13 cellular contexts compared by ENCODE assay signal in genomic region chr9:12604154-12604825, GRCh38.
DNase-seq lines count a peak whose midpoint lies in the region; ATAC-seq, FAIRE-seq and TF ChIP-seq lines count a peak whose summit lies in the region.
"Had no signal": no experiment of that assay in that cellular context is flagged by ENCODE, and none has a peak within 500 bp of the region (broad histone marks: within the 10 kb centered on the region; RNA-seq: fewer than 3 reads in every experiment).

No MANE protein-coding gene starts in this region.

- intact Hi-C loops in esophagus squamous epithelium (cut with DNase I) = no loop called here

- H3K4me3 ChIP-seq in esophagus squamous epithelium = no peak overlapping the region

- H3K27me3 ChIP-seq in foreskin keratinocyte (peaks cover 2% of the 10 kb centered on the region), esophagus squamous epithelium (no peaks in the 10 kb centered on the region)

- WGBS in esophagus squamous epithelium, 2 donors = 43 to 70% methylated on average over 2 of the region's 2 CpGs

- DNase-seq in A172 (ENCODE audit: low spot score) = peak; percentile 91
- DNase-seq in H54 (ENCODE audit: insufficient read length, low spot score) = peak; percentile 3
- peak in 1 of 2 donors; percentile 58 for DNase-seq in foreskin keratinocyte
- no peak for DNase-seq in esophagus squamous epithelium (lab: John Stamatoyannopoulos, UW)
- no peak for DNase-seq in SIG-M5 treated with dmso at 0.1 percent for 504 hours (lab: John Stamatoyannopoulos, UW; ENCODE audit: unreplicated experiment)
- no peak for DNase-seq in GM13977 (ENCODE audit: low spot score)
- no peak for DNase-seq in cerebellum (ENCODE audit: low spot score)
- DNase-seq: activated T-cell treated with anti-CD3 and anti-CD28 coated beads, Interleukin-2, amount 50 U/mL, for 72 hours; glutamatergic neuron; Karpas-422; NCI-H2227 treated with DMSO at 0.1 percent for 48 hours had no signal

- no peak for TF ChIP-seq POLR2A in H54 (IDR thresholded peaks at IDR 0.05; ENCODE audit: low read depth, low read length)
- TF ChIP-seq POLR2A in esophagus squamous epithelium (IDR thresholded peaks at IDR 0.05) = no peak

- H3K4me1 ChIP-seq in foreskin keratinocyte (no peaks in the 10 kb centered on the region), esophagus squamous epithelium (no peaks in the 10 kb centered on the region)

- no peak overlapping the region for H3K27ac ChIP-seq in foreskin keratinocyte
- no peak overlapping the region for H3K27ac ChIP-seq in esophagus squamous epithelium

- in situ Hi-C loops in GM13977 (cut with MboI; ENCODE audit: low pct_unique_long_range_greater_than_20kb, low sequenced_read_pairs, unreplicated experiment) = no loop called here

- TF ChIP-seq CTCF in foreskin keratinocyte (conservative IDR thresholded peaks at IDR 0.05) = no peak
- TF ChIP-seq CTCF in esophagus squamous epithelium (IDR thresholded peaks at IDR 0.05) = no peak
- no peak for TF ChIP-seq CTCF in GM13977 (IDR thresholded peaks at IDR 0.05; ENCODE audit: extremely low read depth, insufficient read depth, missing control alignments)

- no peaks in the 10 kb centered on the region for H3K9me3 ChIP-seq in esophagus squamous epithelium

- no peaks in the 10 kb centered on the region for H3K36me3 ChIP-seq in esophagus squamous epithelium

- FAIRE-seq in H54 (lab: Jason Lieb, UNC) = peak; percentile 98

- peak; percentile 68 for ATAC-seq in SK-N-SH treated with all-trans-retinoic acid at 6 μM for 48 hours
- peak; percentile 98 for ATAC-seq in foreskin keratinocyte
- ATAC-seq: activated CD4-positive, CD25-positive, alpha-beta regulatory T cell treated with anti-CD3 and anti-CD28 coated beads, Interleukin-2, amount 50 U/mL, for 24 hours; activated T-cell treated with anti-CD3 and anti-CD28 coated beads, Interleukin-2, amount 50 U/mL, for 72 hours had no signal

TF ChIP-seq in SK-N-SH treated with all-trans-retinoic acid at 6 μM for 48 hours, 23 proteins besides CTCF, POLR2A, EP300 and RAD21:
- no peak for TF ChIP-seq ZNF565 (CRISPR knock-in tag; conservative IDR thresholded peaks at IDR 0.05; ENCODE audit: low read depth)
- peak; percentile 46; the same call in 1 of the 2 replicates for TF ChIP-seq ISL1 (CRISPR knock-in tag; IDR thresholded peaks at IDR 0.05)

Comparison
In these comparisons a context has a peak if more than half of its experiments do, and no peak if none do; other contexts are left out.
1. DNase-seq: peak in A172 (single experiment) and H54 (single experiment); none in esophagus squamous epithelium (single experiment), SIG-M5 treated with dmso at 0.1 percent for 504 hours (single experiment), GM13977 (single experiment) and cerebellum (single experiment).